25 cellular contexts compared by ENCODE assay signal in the genomic region with DNA sequence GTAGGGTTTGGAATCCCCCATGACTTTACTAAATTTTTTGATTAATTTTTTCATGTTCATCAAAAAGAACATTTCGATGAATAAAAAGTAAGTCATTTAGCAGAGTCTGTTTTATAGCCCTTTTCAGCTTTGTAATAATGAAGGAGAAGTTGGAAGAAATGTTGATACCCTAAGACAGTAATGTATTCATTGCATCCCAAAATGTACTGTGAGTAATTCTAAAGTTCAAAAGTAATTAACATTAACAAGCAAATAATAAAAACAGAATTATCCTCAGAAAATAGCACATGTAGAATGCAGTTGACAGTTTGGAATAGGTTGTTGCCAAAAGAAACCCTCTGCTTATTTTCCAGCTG.
"Had no signal": no experiment of that assay in that cellular context is flagged by ENCODE, and none has a peak within 500 bp of the region (broad histone marks: within the 10 kb centered on the region; RNA-seq: fewer than 3 reads in every experiment).

No MANE protein-coding gene starts in this region.

- H3K4me1 ChIP-seq: colonic mucosa, gastrocnemius medialis, heart right ventricle, left lung, lower lobe of right lung had no signal

- H3K9me3 ChIP-seq: colonic mucosa, esophagus squamous epithelium, gastrocnemius medialis, heart right ventricle, left lung, lower lobe of right lung had no signal

- H3K36me3 Mint-ChIP-seq: immature natural killer cell had no signal

- H3K9me3 Mint-ChIP-seq: dendritic cell treated with granulocyte-macrophage colony-stimulating factor and Interleukin-4, amounts not matched to agents 40 ng/mL and 50 ng/mL, for 4 days; effector memory CD8-positive, alpha-beta T cell; endodermal cell had no signal

- H3K4me3 ChIP-seq: colonic mucosa, esophagus squamous epithelium, gastrocnemius medialis, heart right ventricle, hepatocyte, left lung, lower lobe of right lung had no signal

- ATAC-seq: effector memory CD8-positive, alpha-beta T cell; esophagus mucosa; gastrocnemius medialis; heart right ventricle; left cardiac atrium; left lung; left ventricle myocardium superior; lower lobe of right lung; naive thymus-derived CD4-positive, alpha-beta T cell had no signal

- H2AFZ ChIP-seq: hepatocyte had no signal

- H3K79me2 ChIP-seq: hepatocyte had no signal

- H3K4me3 Mint-ChIP-seq: dendritic cell treated with granulocyte-macrophage colony-stimulating factor and Interleukin-4, amounts not matched to agents 40 ng/mL and 50 ng/mL, for 4 days; effector memory CD8-positive, alpha-beta T cell; endodermal cell; immature natural killer cell; naive thymus-derived CD4-positive, alpha-beta T cell had no signal

- H3K4me1 Mint-ChIP-seq: endodermal cell; immature natural killer cell; naive thymus-derived CD4-positive, alpha-beta T cell had no signal

- H3K27ac ChIP-seq: colonic mucosa, epithelial cell of prostate, esophagus squamous epithelium, gastrocnemius medialis, heart right ventricle, hepatocyte, left lung, lower lobe of right lung had no signal

- H3K4me2 ChIP-seq: hepatocyte had no signal

- H3K27me3 Mint-ChIP-seq: dendritic cell treated with granulocyte-macrophage colony-stimulating factor and Interleukin-4, amounts not matched to agents 40 ng/mL and 50 ng/mL, for 4 days; effector memory CD8-positive, alpha-beta T cell had no signal

- H3K27me3 ChIP-seq: colonic mucosa, esophagus squamous epithelium, gastrocnemius medialis, heart right ventricle, hepatocyte, left lung had no signal

- H3K27ac Mint-ChIP-seq: dendritic cell treated with granulocyte-macrophage colony-stimulating factor and Interleukin-4, amounts not matched to agents 40 ng/mL and 50 ng/mL, for 4 days; effector memory CD8-positive, alpha-beta T cell; endodermal cell; immature natural killer cell; naive thymus-derived CD4-positive, alpha-beta T cell had no signal

- H3K36me3 ChIP-seq: colonic mucosa, esophagus squamous epithelium, gastrocnemius medialis, heart right ventricle, left lung, lower lobe of right lung had no signal

- DNase-seq: colonic mucosa; cortex of kidney; effector CD8-positive, alpha-beta T cell; effector memory CD8-positive, alpha-beta T cell; endodermal cell; erythroblast; esophagus squamous epithelium; foreskin fibroblast; foreskin melanocyte; gastrocnemius medialis; glutamatergic neuron; head of caudate nucleus; heart right ventricle; hypothalamus; immature natural killer cell; left cardiac atrium; left lung; left ventricle myocardium superior; lower lobe of right lung; midbrain; naive thymus-derived CD4-positive, alpha-beta T cell had no signal
